In the genomic region with DNA sequence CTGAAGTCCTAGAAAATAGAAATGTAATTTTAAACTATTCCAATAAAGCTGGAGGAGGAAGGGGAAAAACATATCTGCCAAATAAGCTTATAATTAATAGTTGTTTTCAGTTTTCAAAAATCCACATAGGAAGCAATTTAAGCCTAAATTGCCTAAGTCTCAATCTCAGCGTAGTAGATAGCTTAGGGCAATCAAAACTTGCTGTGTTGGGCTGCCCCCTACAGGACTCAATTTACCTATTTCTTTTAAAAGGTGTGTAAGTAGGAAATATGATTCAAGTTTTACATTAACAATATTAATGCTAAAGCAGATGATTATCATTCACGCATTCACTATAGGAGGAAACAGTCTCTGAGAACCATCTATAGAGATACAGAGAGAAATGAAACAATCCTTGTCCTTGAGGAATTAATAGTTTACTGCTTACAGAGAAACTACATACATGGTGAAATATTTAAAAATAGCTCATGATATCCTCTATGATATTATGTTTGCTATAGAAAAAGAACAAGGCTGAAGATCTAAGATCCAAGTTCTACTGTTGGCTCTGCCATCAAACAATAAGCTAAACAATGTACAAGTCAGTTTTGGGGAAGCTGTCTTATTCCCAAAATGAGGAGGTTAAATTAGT, we compare ENCODE assay signal across 8 cellular contexts.
DNase-seq lines count a peak whose midpoint lies in the region; ATAC-seq and TF ChIP-seq lines count a peak whose summit lies in the region.

No MANE protein-coding gene starts in this region.

- H3K4me3 Mint-ChIP-seq in glutamatergic neuron (ENCODE audit: unreplicated experiment), result no peak overlapping the region

- H3K4me3 ChIP-seq in SJSA1, result no peak overlapping the region

- H3K36me3 ChIP-seq in SJSA1, result no peaks in the 10 kb centered on the region

- H3K4me1 Mint-ChIP-seq in glutamatergic neuron (ENCODE audit: low read depth, unreplicated experiment), result peaks cover 3% of the 10 kb centered on the region

- H3K27me3 Mint-ChIP-seq in glutamatergic neuron (ENCODE audit: unreplicated experiment), result no peaks in the 10 kb centered on the region

- H3K27me3 ChIP-seq in SJSA1 (replicated peaks), result no peaks in the 10 kb centered on the region

- no peak overlapping the region for H3K27ac ChIP-seq in SJSA1

- H3K27ac Mint-ChIP-seq in glutamatergic neuron (ENCODE audit: unreplicated experiment), result no peak overlapping the region

- peak; percentile 51 for TF ChIP-seq CTCF in glutamatergic neuron (IDR thresholded peaks at IDR 0.05; ENCODE audit: partially characterized antibody, unreplicated experiment)

- H3K4me1 ChIP-seq in SJSA1 (replicated peaks), result no peaks in the 10 kb centered on the region

- ATAC-seq in GM18517 (IDR thresholded peaks at IDR 0.05; ENCODE audit: unreplicated experiment), result peak; percentile 51
- ATAC-seq in HG03159 (IDR thresholded peaks at IDR 0.05; ENCODE audit: unreplicated experiment), result no peak

- H3K36me3 Mint-ChIP-seq in glutamatergic neuron (ENCODE audit: unreplicated experiment), result peaks cover 15% of the 10 kb centered on the region

- DNase-seq in AG08395 (ENCODE audit: low spot score), result peak; percentile 52
- peak; percentile 59 for DNase-seq in LHCN-M2 (ENCODE audit: low read depth)
- peak; percentile 51 to 59 for DNase-seq in SJSA1 (ENCODE audit: low read depth in 1 of 2, low spot score in 2 of 2)
- peak; percentile 85 for DNase-seq in activated effector memory CD4-positive, alpha-beta T cell treated with anti-CD3 and anti-CD28 coated beads, Interleukin-2, amount 50 U/mL, for 16 hours
- DNase-seq in glutamatergic neuron, result peak; percentile 38
- DNase-seq in retina, result peak; percentile 17

- H3K9me3 Mint-ChIP-seq in glutamatergic neuron (ENCODE audit: unreplicated experiment), result peaks cover 4% of the 10 kb centered on the region

- no peaks in the 10 kb centered on the region for H3K9me3 ChIP-seq in SJSA1 (replicated peaks)

Comparison
In these comparisons a context has a peak if more than half of its experiments do, and no peak if none do; other contexts are left out.
1. DNase-seq: peak in every context shown above with its lines; median percentile 85 in activated effector memory CD4-positive, alpha-beta T cell treated with anti-CD3 and anti-CD28 coated beads, Interleukin-2, amount 50 U/mL, for 16 hours; 59 in LHCN-M2; 55 in SJSA1; 52 in AG08395; 38 in glutamatergic neuron; 17 in retina.